8 cellular contexts compared by ENCODE assay signal in genomic region chr20:37406010-37406998, GRCh38.
DNase-seq lines count a peak whose midpoint lies in the region; ATAC-seq and TF ChIP-seq lines count a peak whose summit lies in the region.

No MANE protein-coding gene starts in this region.

- no peaks in the 10 kb centered on the region for H3K9me3 ChIP-seq in Loucy (ENCODE audit: insufficient read depth, low read depth, low read length)
- H3K9me3 ChIP-seq in mucosa of rectum (ENCODE audit: control insufficient read depth in 2 of 2, low read length in 2 of 2) = no peaks in the 10 kb centered on the region
- no peaks in the 10 kb centered on the region for H3K9me3 ChIP-seq in stomach

- peak overlapping the region; percentile 56 for H3K9ac ChIP-seq in Loucy (ENCODE audit: low read depth, low read length, poor library complexity, severe bottlenecking)
- peak overlapping the region; percentile 14 to 28 for H3K9ac ChIP-seq in mucosa of rectum (ENCODE audit: low read depth in 1 of 2, low read length in 2 of 2)

- intact Hi-C loops in stomach (cut with DNase I; ENCODE audit: low total_unique reads) = loop anchor here (10.0 kb wide), 1 partner anchor 118 kb away; the partner anchor contains the start of genes BLCAP and NNAT

- no peaks in the 10 kb centered on the region for H3K27me3 ChIP-seq in Loucy (ENCODE audit: insufficient read depth, low read length, poor library complexity, severe bottlenecking)
- H3K27me3 ChIP-seq in mucosa of rectum (ENCODE audit: control insufficient read depth in 2 of 2, insufficient read depth in 2 of 2, low read length in 2 of 2) = peaks cover 7 to 21% of the 10 kb centered on the region in 2 donors
- H3K27me3 ChIP-seq in stomach = peaks cover 0 to 47% (median 25%) of the 10 kb centered on the region in 3 donors

- TF ChIP-seq CTCF in 22Rv1 (IDR thresholded peaks at IDR 0.05) (no peak), Loucy (conservative IDR thresholded peaks at IDR 0.05; ENCODE audit: low read length) (no peak), stomach (IDR thresholded peaks at IDR 0.05) (no peak)

- no peaks in the 10 kb centered on the region for H4K20me1 ChIP-seq in Loucy (ENCODE audit: insufficient read depth, low read length, poor library complexity, severe bottlenecking)

- H3K9me2 ChIP-seq in Loucy (replicated peaks; ENCODE audit: low read depth, low read length) = no peaks in the 10 kb centered on the region

- H3K4me2 ChIP-seq in Loucy (ENCODE audit: low read depth, low read length, poor library complexity, severe bottlenecking) = peak overlapping the region; percentile 61

- peak overlapping the region; percentile 90 for H2AFZ ChIP-seq in Loucy (ENCODE audit: low read length)

- H3K36me3 ChIP-seq in Loucy (ENCODE audit: insufficient read depth, low read length) (no peaks in the 10 kb centered on the region), mucosa of rectum (ENCODE audit: control insufficient read depth in 2 of 2, insufficient read depth in 2 of 2, low read length in 2 of 2) (peaks cover 19 to 23% of the 10 kb centered on the region in 2 donors), stomach (peaks cover 23 to 34% (median 33%) of the 10 kb centered on the region in 4 donors)

- no peaks in the 10 kb centered on the region for H3F3A ChIP-seq in Loucy (ENCODE audit: low read depth)

- H3K4me1 ChIP-seq in Loucy (ENCODE audit: insufficient read depth, low read length, poor library complexity, severe bottlenecking) = peaks cover 8% of the 10 kb centered on the region
- H3K4me1 ChIP-seq in mucosa of rectum (ENCODE audit: control insufficient read depth in 2 of 2, insufficient read depth in 2 of 2, low read length in 2 of 2) = peaks cover 8 to 13% of the 10 kb centered on the region in 2 donors
- peaks cover 9 to 38% (median 28%) of the 10 kb centered on the region in 4 donors for H3K4me1 ChIP-seq in stomach

- WGBS in stomach, 5 donors = 7 to 14% (median 10%) methylated on average over 46 to 49 of the region's 49 CpGs

- H3K4me3 ChIP-seq in Loucy (ENCODE audit: low read length, poor library complexity, severe bottlenecking) (peak overlapping the region; percentile 63), mucosa of rectum (ENCODE audit: low read length in 2 of 2) (peak overlapping the region; percentile 49 to 63), stomach (peak overlapping the region; percentile 32 to 47 (median 37))

- no peak for TF ChIP-seq EP300 in stomach (IDR thresholded peaks at IDR 0.05)

- in situ Hi-C loops in G401 (cut with HindIII; ENCODE audit: low sequenced_read_pairs) = no loop called here

- TF ChIP-seq POLR2A in stomach (IDR thresholded peaks at IDR 0.05) = no peak

- no peaks in the 10 kb centered on the region for H3K79me2 ChIP-seq in Loucy (ENCODE audit: insufficient read depth, low read length)

- peak overlapping the region; percentile 30; the same call in 1 of the 2 replicates for H3K27ac ChIP-seq in 22Rv1
- no peak overlapping the region for H3K27ac ChIP-seq in mucosa of rectum (ENCODE audit: low read depth in 2 of 2, low read length in 2 of 2)
- H3K27ac ChIP-seq in stomach = peak overlapping the region in 1 of 5 donors; percentile 35

- ATAC-seq in HG03520 (IDR thresholded peaks at IDR 0.05; ENCODE audit: unreplicated experiment) = no peak

- peak; percentile 19 for DNase-seq in G401 (ENCODE audit: low spot score)
- peak; percentile 62 for DNase-seq in UCSD-AML1 (lab: John Stamatoyannopoulos, UW; ENCODE audit: unreplicated experiment)
- DNase-seq in effector CD8-positive, alpha-beta T cell (lab: John Stamatoyannopoulos, UW) = peak; percentile 3
- DNase-seq in stomach = peak; percentile 45

Comparison
In these comparisons a context has a peak if more than half of its experiments do, and no peak if none do; other contexts are left out.
1. DNase-seq: peak in every context shown above with its lines; median percentile 62 in UCSD-AML1; 45 in stomach; 19 in G401; 3 in effector CD8-positive, alpha-beta T cell.